10 cellular contexts compared by ENCODE assay signal in the genomic region with DNA sequence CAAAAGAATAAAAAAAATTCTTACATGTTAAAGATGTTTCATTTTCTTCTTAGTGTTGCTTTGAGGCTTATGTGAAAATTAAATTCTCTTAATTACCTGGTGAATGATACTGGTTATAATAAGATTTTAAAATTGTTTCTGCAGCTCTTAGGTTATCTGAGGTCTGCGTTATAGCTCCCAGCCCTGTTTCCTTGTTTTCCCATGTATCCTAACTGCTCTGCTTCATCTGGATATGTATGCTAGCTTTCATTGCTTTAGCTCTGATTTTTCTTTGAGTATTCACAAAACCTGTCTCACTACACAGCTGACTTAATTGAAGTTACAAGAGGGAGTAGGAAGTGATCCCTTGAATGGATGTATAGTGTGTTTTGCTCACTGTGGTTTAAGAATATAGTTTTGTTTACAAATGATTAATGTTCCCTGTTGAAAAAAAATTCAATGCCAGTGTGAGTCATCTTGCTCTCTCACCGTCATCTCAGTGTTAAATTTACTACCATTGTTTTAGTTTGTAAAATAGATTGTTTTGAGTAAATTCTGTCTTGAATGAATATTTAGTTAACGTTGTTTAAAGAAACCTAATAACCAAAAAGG. TPM values are rescaled to one million over a fixed set of nuclear protein-coding genes. Genes with fewer than 3 reads are reported as not detected.
DNase-seq lines count a peak whose midpoint lies in the region; ATAC-seq and TF ChIP-seq lines count a peak whose summit lies in the region.
"Had no signal": no experiment of that assay in that cellular context is flagged by ENCODE, and none has a peak within 500 bp of the region (broad histone marks: within the 10 kb centered on the region; RNA-seq: fewer than 3 reads in every experiment).

No MANE protein-coding gene starts in this region.

- DNase-seq in AG08396 (ENCODE audit: low spot score) (peak; percentile 15), HT1080 (ENCODE audit: low read depth) (peak; percentile 78), amniotic epithelial cell (ENCODE audit: low read depth) (peak; percentile 72), glutamatergic neuron (no peak), NCI-H1105 (lab: John Stamatoyannopoulos, UW) (no peak), superior temporal gyrus (ENCODE audit: extremely low spot score) (no peak)
- DNase-seq: erythroblast, T-helper 9 cell had no signal

- no peak for ATAC-seq in GM18520 (IDR thresholded peaks at IDR 0.05; ENCODE audit: unreplicated experiment)
- ATAC-seq in GM18867 (IDR thresholded peaks at IDR 0.05; ENCODE audit: unreplicated experiment): no peak

- H3K4me3 Mint-ChIP-seq in glutamatergic neuron (ENCODE audit: unreplicated experiment): no peak overlapping the region

- H3K4me1 Mint-ChIP-seq in glutamatergic neuron (ENCODE audit: low read depth, unreplicated experiment): peaks cover 3% of the 10 kb centered on the region

- H3K36me3 Mint-ChIP-seq in glutamatergic neuron (ENCODE audit: unreplicated experiment): no peaks in the 10 kb centered on the region

- H3K27ac Mint-ChIP-seq in glutamatergic neuron (ENCODE audit: unreplicated experiment): peak overlapping the region; percentile 76

- H3K27me3 Mint-ChIP-seq in glutamatergic neuron (ENCODE audit: unreplicated experiment): no peaks in the 10 kb centered on the region

- no peak for TF ChIP-seq CTCF in glutamatergic neuron (IDR thresholded peaks at IDR 0.05; ENCODE audit: partially characterized antibody, unreplicated experiment)

- H3K9me3 Mint-ChIP-seq in glutamatergic neuron (ENCODE audit: unreplicated experiment): no peaks in the 10 kb centered on the region

RNA-seq across cellular contexts. Expression of gene CPSF6, which starts 26.8 kb away (rescaled TPM):
- 49.5 and 79.3 TPM in 2 replicates for total RNA-seq in HT1080 (2014; rRNA removed; shearing (Covaris generic))
- 42.1 and 51.0 TPM in 2 replicates for polyA plus RNA-seq in HT1080 (2015; cell fraction: cytosol; rRNA removed)
- 109 and 112 TPM in 2 replicates for polyA plus RNA-seq in HT1080 (2015; cell fraction: nucleus; rRNA removed)
- total RNA-seq in glutamatergic neuron (ENCODE audit: unreplicated experiment): 167 TPM

Comparison
In these comparisons a context has a peak if more than half of its experiments do, and no peak if none do; other contexts are left out.
1. DNase-seq: peak in AG08396 (single experiment), HT1080 (single experiment) and amniotic epithelial cell (single experiment); none in glutamatergic neuron (single experiment), NCI-H1105 (single experiment) and superior temporal gyrus (single experiment).